Comparison of ENCODE assay signal across 1 cellular context in genomic region chr22:26642465-26643367, GRCh38.
TF ChIP-seq lines count a peak whose summit lies in the region.

No MANE protein-coding gene starts in this region.

TF ChIP-seq in HepG2, 621 proteins besides CTCF, POLR2A, EP300 and RAD21:
- TF ChIP-seq NBN (conservative IDR thresholded peaks at IDR 0.05) (no peak), SNRNP70 (IDR thresholded peaks at IDR 0.05; ENCODE audit: low read depth, low read length) (no peak), NFATC3 (CRISPR knock-in tag; IDR thresholded peaks at IDR 0.05) (no peak), RFX5 (IDR thresholded peaks at IDR 0.05; ENCODE audit: low read depth, low read length) (no peak), MYC (CRISPR knock-in tag; IDR thresholded peaks at IDR 0.05; ENCODE audit: borderline replicate concordance) (no peak), ZNF180 (CRISPR knock-in tag; IDR thresholded peaks at IDR 0.05; ENCODE audit: borderline replicate concordance, low read depth) (no peak), PRDM15 (CRISPR knock-in tag; IDR thresholded peaks at IDR 0.05) (no peak), HNF1A (IDR thresholded peaks at IDR 0.05; ENCODE audit: low read depth) (no peak), HNF1A (CRISPR knock-in tag; IDR thresholded peaks at IDR 0.05; ENCODE audit: borderline replicate concordance) (no peak), CEBPG (CRISPR knock-in tag; IDR thresholded peaks at IDR 0.05) (no peak), TRIM22 (IDR thresholded peaks at IDR 0.05) (0 out of 2 replicates have a peak, but pooled peaks have one; percentile 52), ATF4 (CRISPR knock-in tag; IDR thresholded peaks at IDR 0.05) (no peak), ZNF331 (CRISPR knock-in tag; IDR thresholded peaks at IDR 0.05) (no peak), SP5 (CRISPR knock-in tag; IDR thresholded peaks at IDR 0.05; ENCODE audit: borderline replicate concordance, low read depth) (no peak), ZNF512 (CRISPR knock-in tag; IDR thresholded peaks at IDR 0.05) (peak; percentile 75; the same call in 1 of the 2 replicates), GABPA (IDR thresholded peaks at IDR 0.05; ENCODE audit: low read depth, low read length) (no peak), GABPA (CRISPR knock-in tag; IDR thresholded peaks at IDR 0.05; ENCODE audit: low read depth) (no peak), AGO2 (optimal IDR thresholded peaks at IDR 0.05; ENCODE audit: low read depth, low read length) (no peak), ELK4 (CRISPR knock-in tag; IDR thresholded peaks at IDR 0.05; ENCODE audit: borderline replicate concordance) (no peak), ZNF83 (CRISPR knock-in tag; IDR thresholded peaks at IDR 0.05; ENCODE audit: borderline replicate concordance) (no peak)
